27 cellular contexts compared by ENCODE assay signal in the genomic region with DNA sequence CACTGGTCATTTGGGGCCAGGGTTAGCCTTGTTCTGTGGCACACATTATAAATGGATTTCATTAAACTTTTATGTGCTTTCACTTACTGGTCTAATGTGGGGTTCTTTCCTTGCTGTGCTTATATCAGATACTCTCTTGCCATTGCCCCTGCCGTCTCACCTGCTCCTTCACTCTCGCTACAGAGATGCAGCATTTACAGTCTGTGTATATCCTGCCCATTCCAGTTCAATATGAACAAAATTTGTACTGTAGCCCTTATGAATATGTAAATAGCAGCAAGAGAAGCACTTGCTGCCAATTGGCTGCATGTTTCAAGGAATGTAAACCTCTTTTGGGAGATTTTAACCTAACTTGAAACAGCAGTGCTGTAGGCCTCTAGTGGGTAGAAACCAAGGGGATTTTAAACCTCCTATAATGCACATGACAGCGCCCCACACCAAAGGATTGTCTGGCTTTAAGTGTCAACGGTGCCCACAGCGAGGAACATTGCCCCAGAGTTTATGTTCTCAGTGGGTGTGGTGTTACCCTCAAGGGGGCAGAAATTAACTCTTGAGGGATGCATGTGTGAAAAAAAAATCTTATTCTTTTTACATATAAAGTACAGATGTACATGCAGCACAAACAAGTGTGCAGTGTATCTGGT. TPM values are rescaled to one million over a fixed set of nuclear protein-coding genes. Genes with fewer than 3 reads are reported as not detected.
A peak's percentile ranks its signal among the peaks of the same experiment; 100 is the strongest.
DNase-seq lines count a peak whose midpoint lies in the region; ATAC-seq lines count a peak whose summit lies in the region.
"Had no signal": no experiment of that assay in that cellular context is flagged by ENCODE, and none has a peak within 500 bp of the region (broad histone marks: within the 10 kb centered on the region; RNA-seq: fewer than 3 reads in every experiment).

No MANE protein-coding gene starts in this region.

- no peaks in the 10 kb centered on the region for H3K36me3 Mint-ChIP-seq in activated CD4-positive, alpha-beta T cell treated with anti-CD3 and anti-CD28 coated beads for 36 hours (ENCODE audit: low read depth)
- H3K36me3 Mint-ChIP-seq in activated naive CD8-positive, alpha-beta T cell: peaks cover 4% of the 10 kb centered on the region
- H3K36me3 Mint-ChIP-seq in activated naive CD8-positive, alpha-beta T cell treated with anti-CD3 and anti-CD28 coated beads for 36 hours: peaks cover 6% of the 10 kb centered on the region
- peaks cover 18% of the 10 kb centered on the region for H3K36me3 Mint-ChIP-seq in effector memory CD8-positive, alpha-beta T cell (ENCODE audit: insufficient read depth)
- H3K36me3 Mint-ChIP-seq in stimulated activated effector memory CD8-positive, alpha-beta T cell treated with anti-CD3 and anti-CD28 coated beads, Interleukin-12 subunit alpha, Interleukin-12 subunit beta, amount 100 ng/mL, for 72 hours: peaks cover 12% of the 10 kb centered on the region
- H3K36me3 Mint-ChIP-seq: brain had no signal

- H3K4me3 Mint-ChIP-seq in activated CD4-positive, alpha-beta T cell treated with anti-CD3 and anti-CD28 coated beads for 36 hours: no peak overlapping the region
- peak overlapping the region; percentile 14 for H3K4me3 Mint-ChIP-seq in activated naive CD8-positive, alpha-beta T cell
- H3K4me3 Mint-ChIP-seq in activated naive CD8-positive, alpha-beta T cell treated with anti-CD3 and anti-CD28 coated beads for 36 hours: no peak overlapping the region
- H3K4me3 Mint-ChIP-seq in effector memory CD8-positive, alpha-beta T cell: peak overlapping the region; percentile 24 to 34
- peak overlapping the region; percentile 13 for H3K4me3 Mint-ChIP-seq in stimulated activated effector memory CD8-positive, alpha-beta T cell treated with anti-CD3 and anti-CD28 coated beads, Interleukin-12 subunit alpha, Interleukin-12 subunit beta, amount 100 ng/mL, for 72 hours
- H3K4me3 Mint-ChIP-seq: brain; nephron; stimulated activated memory B cell treated with anti-CD40 and anti-IgM and Interleukin-4, amounts not matched to agents 10 μg/mL and 1 μg/mL and 100 μg/mL, for 72 hours had no signal

- peak overlapping the region; percentile 7 for H3K27ac Mint-ChIP-seq in activated CD4-positive, alpha-beta T cell treated with anti-CD3 and anti-CD28 coated beads for 36 hours
- peak overlapping the region; percentile 22 for H3K27ac Mint-ChIP-seq in activated naive CD8-positive, alpha-beta T cell
- no peak overlapping the region for H3K27ac Mint-ChIP-seq in activated naive CD8-positive, alpha-beta T cell treated with anti-CD3 and anti-CD28 coated beads for 36 hours
- peak overlapping the region; percentile 59 to 85 for H3K27ac Mint-ChIP-seq in effector memory CD8-positive, alpha-beta T cell
- H3K27ac Mint-ChIP-seq in stimulated activated effector memory CD8-positive, alpha-beta T cell treated with anti-CD3 and anti-CD28 coated beads, Interleukin-12 subunit alpha, Interleukin-12 subunit beta, amount 100 ng/mL, for 72 hours: no peak overlapping the region
- H3K27ac Mint-ChIP-seq: stimulated activated memory B cell treated with anti-CD40 and anti-IgM and Interleukin-4, amounts not matched to agents 10 μg/mL and 1 μg/mL and 100 μg/mL, for 72 hours had no signal

- CTCF ChIA-PET in activated CD4-positive, alpha-beta T cell treated with anti-CD3 and anti-CD28 coated beads for 36 hours (lab: Charles Lee): interaction anchor here (1.0 kb wide), 1 partner anchor 13 kb away, joined by 3 read pairs; no protein-coding TSS in a partner anchor

- no peaks in the 10 kb centered on the region for H3K9me3 Mint-ChIP-seq in activated CD4-positive, alpha-beta T cell treated with anti-CD3 and anti-CD28 coated beads for 36 hours (ENCODE audit: low read depth)
- H3K9me3 Mint-ChIP-seq in activated naive CD8-positive, alpha-beta T cell (ENCODE audit: low read depth): no peaks in the 10 kb centered on the region
- H3K9me3 Mint-ChIP-seq in activated naive CD8-positive, alpha-beta T cell treated with anti-CD3 and anti-CD28 coated beads for 36 hours: no peaks in the 10 kb centered on the region
- H3K9me3 Mint-ChIP-seq in effector memory CD8-positive, alpha-beta T cell: no peaks in the 10 kb centered on the region
- H3K9me3 Mint-ChIP-seq in stimulated activated effector memory CD8-positive, alpha-beta T cell treated with anti-CD3 and anti-CD28 coated beads, Interleukin-12 subunit alpha, Interleukin-12 subunit beta, amount 100 ng/mL, for 72 hours: no peaks in the 10 kb centered on the region
- H3K9me3 Mint-ChIP-seq: brain; nephron; stimulated activated memory B cell treated with anti-CD40 and anti-IgM and Interleukin-4, amounts not matched to agents 10 μg/mL and 1 μg/mL and 100 μg/mL, for 72 hours had no signal

- H3K27me3 Mint-ChIP-seq in activated CD4-positive, alpha-beta T cell treated with anti-CD3 and anti-CD28 coated beads for 36 hours: no peaks in the 10 kb centered on the region
- no peaks in the 10 kb centered on the region for H3K27me3 Mint-ChIP-seq in activated naive CD8-positive, alpha-beta T cell
- H3K27me3 Mint-ChIP-seq in activated naive CD8-positive, alpha-beta T cell treated with anti-CD3 and anti-CD28 coated beads for 36 hours: no peaks in the 10 kb centered on the region
- H3K27me3 Mint-ChIP-seq in effector memory CD8-positive, alpha-beta T cell: no peaks in the 10 kb centered on the region
- H3K27me3 Mint-ChIP-seq: brain; stimulated activated memory B cell treated with anti-CD40 and anti-IgM and Interleukin-4, amounts not matched to agents 10 μg/mL and 1 μg/mL and 100 μg/mL, for 72 hours had no signal

- H3K4me1 Mint-ChIP-seq in activated CD4-positive, alpha-beta T cell treated with anti-CD3 and anti-CD28 coated beads for 36 hours: peaks cover 72% of the 10 kb centered on the region
- peaks cover 80% of the 10 kb centered on the region for H3K4me1 Mint-ChIP-seq in activated naive CD8-positive, alpha-beta T cell (ENCODE audit: low read depth)
- peaks cover 63% of the 10 kb centered on the region for H3K4me1 Mint-ChIP-seq in activated naive CD8-positive, alpha-beta T cell treated with anti-CD3 and anti-CD28 coated beads for 36 hours
- H3K4me1 Mint-ChIP-seq in effector memory CD8-positive, alpha-beta T cell (ENCODE audit: low read depth in 2 of 2): peaks cover 41 to 69% of the 10 kb centered on the region in 2 donors
- peaks cover 65% of the 10 kb centered on the region for H3K4me1 Mint-ChIP-seq in stimulated activated effector memory CD8-positive, alpha-beta T cell treated with anti-CD3 and anti-CD28 coated beads, Interleukin-12 subunit alpha, Interleukin-12 subunit beta, amount 100 ng/mL, for 72 hours

- no peak for DNase-seq in activated CD4-positive, alpha-beta T cell treated with anti-CD3 and anti-CD28 coated beads for 36 hours
- DNase-seq in activated CD4-positive, alpha-beta T cell treated with anti-CD3 and anti-CD28 coated beads for 1 hour: no peak
- no peak for DNase-seq in activated naive CD8-positive, alpha-beta T cell treated with anti-CD3 and anti-CD28 coated beads for 36 hours
- DNase-seq in effector memory CD8-positive, alpha-beta T cell: peak in 2 of 3 experiments; percentile 37 to 44
- no peak for DNase-seq in stimulated activated effector memory CD8-positive, alpha-beta T cell treated with anti-CD3 and anti-CD28 coated beads, Interleukin-12 subunit alpha, Interleukin-12 subunit beta, amount 100 ng/mL, for 72 hours (ENCODE audit: low spot score in 2 of 2)
- DNase-seq in activated CD4-positive, CD25-positive, alpha-beta regulatory T cell treated with anti-CD3 and anti-CD28 coated beads, Interleukin-2, amount 50 U/mL, for 72 hours: no peak
- DNase-seq: adrenal gland, Calu3, DMS79 treated with DMSO at 0.1 percent for 48 hours, GDM1, Kasumi-1, kidney glomerular epithelial cell, midbrain, NCI-H1417, NCI-H2029 treated with DMSO at 0.1 percent for 48 hours, NCI-H2227 treated with DMSO at 0.1 percent for 48 hours, NCI-H526, ovary, PC-3, upper lobe of right lung had no signal

- ATAC-seq in activated CD4-positive, alpha-beta T cell treated with anti-CD3 and anti-CD28 coated beads for 36 hours: no peak
- peak; percentile 92 for ATAC-seq in effector memory CD8-positive, alpha-beta T cell (replicated peaks)
- ATAC-seq in stimulated activated effector memory CD8-positive, alpha-beta T cell treated with anti-CD3 and anti-CD28 coated beads, Interleukin-12 subunit alpha, Interleukin-12 subunit beta, amount 100 ng/mL, for 72 hours: peak; percentile 70
- ATAC-seq in GM21737 (IDR thresholded peaks at IDR 0.05; ENCODE audit: unreplicated experiment): no peak
- ATAC-seq: gastroesophageal sphincter; HCT116; PC-3; stimulated activated memory B cell treated with anti-CD40 and anti-IgM and Interleukin-4, amounts not matched to agents 10 μg/mL and 1 μg/mL and 100 μg/mL, for 72 hours; upper lobe of right lung had no signal

- POLR2A ChIA-PET in activated CD4-positive, alpha-beta T cell treated with anti-CD3 and anti-CD28 coated beads for 36 hours (lab: Charles Lee): no interaction called here

- intact Hi-C loops in activated CD4-positive, alpha-beta T cell treated with anti-CD3 and anti-CD28 coated beads for 36 hours (cut with DNase I, micrococcal nuclease): no loop called here

RNA-seq across cellular contexts. Expression of a gene that starts 19.1 kb away (rescaled TPM):
- 10 to 100 TPM; 38.4 to 57.9 TPM for total RNA-seq in activated CD4-positive, alpha-beta T cell treated with anti-CD3 and anti-CD28 coated beads for 36 hours
- total RNA-seq in activated naive CD8-positive, alpha-beta T cell treated with anti-CD3 and anti-CD28 coated beads for 36 hours: 10 to 100 TPM; 31.0 to 37.4 TPM

Comparison
In these comparisons a context has a peak if more than half of its experiments do, and no peak if none do; other contexts are left out.
1. H3K27ac Mint-ChIP-seq: peak in activated CD4-positive, alpha-beta T cell treated with anti-CD3 and anti-CD28 coated beads for 36 hours (single experiment), activated naive CD8-positive, alpha-beta T cell (single experiment) and effector memory CD8-positive, alpha-beta T cell (2 of 2); none in activated naive CD8-positive, alpha-beta T cell treated with anti-CD3 and anti-CD28 coated beads for 36 hours (single experiment) and stimulated activated effector memory CD8-positive, alpha-beta T cell treated with anti-CD3 and anti-CD28 coated beads, Interleukin-12 subunit alpha, Interleukin-12 subunit beta, amount 100 ng/mL, for 72 hours (single experiment).
2. H3K4me3 Mint-ChIP-seq: peak in activated naive CD8-positive, alpha-beta T cell (single experiment), effector memory CD8-positive, alpha-beta T cell (2 of 2) and stimulated activated effector memory CD8-positive, alpha-beta T cell treated with anti-CD3 and anti-CD28 coated beads, Interleukin-12 subunit alpha, Interleukin-12 subunit beta, amount 100 ng/mL, for 72 hours (single experiment); none in activated CD4-positive, alpha-beta T cell treated with anti-CD3 and anti-CD28 coated beads for 36 hours (single experiment) and activated naive CD8-positive, alpha-beta T cell treated with anti-CD3 and anti-CD28 coated beads for 36 hours (single experiment).
3. ATAC-seq: peak in effector memory CD8-positive, alpha-beta T cell (single experiment) and stimulated activated effector memory CD8-positive, alpha-beta T cell treated with anti-CD3 and anti-CD28 coated beads, Interleukin-12 subunit alpha, Interleukin-12 subunit beta, amount 100 ng/mL, for 72 hours (single experiment); none in activated CD4-positive, alpha-beta T cell treated with anti-CD3 and anti-CD28 coated beads for 36 hours (single experiment) and GM21737 (single experiment).
4. DNase-seq: peak in effector memory CD8-positive, alpha-beta T cell (2 of 3); none in activated CD4-positive, alpha-beta T cell treated with anti-CD3 and anti-CD28 coated beads for 36 hours (single experiment), activated CD4-positive, alpha-beta T cell treated with anti-CD3 and anti-CD28 coated beads for 1 hour (single experiment), activated naive CD8-positive, alpha-beta T cell treated with anti-CD3 and anti-CD28 coated beads for 36 hours (single experiment), stimulated activated effector memory CD8-positive, alpha-beta T cell treated with anti-CD3 and anti-CD28 coated beads, Interleukin-12 subunit alpha, Interleukin-12 subunit beta, amount 100 ng/mL, for 72 hours (0 of 2) and activated CD4-positive, CD25-positive, alpha-beta regulatory T cell treated with anti-CD3 and anti-CD28 coated beads, Interleukin-2, amount 50 U/mL, for 72 hours (single experiment).